Comparison of ENCODE assay signal across 2 cellular contexts in genomic region chr1:8002329-8003320, GRCh38.
TF ChIP-seq lines count a peak whose summit lies in the region.

No MANE protein-coding gene starts in this region.

TF ChIP-seq in HEK293, 187 proteins besides CTCF, POLR2A, EP300 and RAD21:
- TF ChIP-seq BCL6B (tag by site-specific recombination; IDR thresholded peaks at IDR 0.05) (peak; percentile 70; the same call in 1 of the 2 replicates), ZNF654 (tag by site-specific recombination; IDR thresholded peaks at IDR 0.05; ENCODE audit: low read depth) (no peak), REST (tag by site-specific recombination; IDR thresholded peaks at IDR 0.05) (no peak)

TF ChIP-seq in K562, 482 proteins besides CTCF, POLR2A, EP300 and RAD21:
- TF ChIP-seq SMAD2 (IDR thresholded peaks at IDR 0.05; ENCODE audit: low read depth, low read length) (no peak), SPI1 (IDR thresholded peaks at IDR 0.05; ENCODE audit: borderline replicate concordance, low read depth, low read length) (peak; percentile 54; the same call in 1 of the 2 replicates), SRF (CRISPR knock-in tag; IDR thresholded peaks at IDR 0.05) (peak in 1 of 2 experiments; percentile 92; a peak in 2 of 4 replicates), ID3 (CRISPR knock-in tag; IDR thresholded peaks at IDR 0.05) (no peak), ID3 (tag; IDR thresholded peaks at IDR 0.05) (0 out of 2 replicates have a peak, but pooled peaks have one; percentile 29), ZNF316 (IDR thresholded peaks at IDR 0.05) (no peak), TAF7 (tag; IDR thresholded peaks at IDR 0.05) (no peak), ZBTB7A (IDR thresholded peaks at IDR 0.05; ENCODE audit: borderline replicate concordance, control insufficient read depth, low read depth, low read length) (peak; percentile 25; the same call in 1 of the 2 replicates), GABPA (tag; conservative IDR thresholded peaks at IDR 0.05; ENCODE audit: low read depth) (no peak)
